ENCODE assay signal across 1 cellular context in the genomic region with DNA sequence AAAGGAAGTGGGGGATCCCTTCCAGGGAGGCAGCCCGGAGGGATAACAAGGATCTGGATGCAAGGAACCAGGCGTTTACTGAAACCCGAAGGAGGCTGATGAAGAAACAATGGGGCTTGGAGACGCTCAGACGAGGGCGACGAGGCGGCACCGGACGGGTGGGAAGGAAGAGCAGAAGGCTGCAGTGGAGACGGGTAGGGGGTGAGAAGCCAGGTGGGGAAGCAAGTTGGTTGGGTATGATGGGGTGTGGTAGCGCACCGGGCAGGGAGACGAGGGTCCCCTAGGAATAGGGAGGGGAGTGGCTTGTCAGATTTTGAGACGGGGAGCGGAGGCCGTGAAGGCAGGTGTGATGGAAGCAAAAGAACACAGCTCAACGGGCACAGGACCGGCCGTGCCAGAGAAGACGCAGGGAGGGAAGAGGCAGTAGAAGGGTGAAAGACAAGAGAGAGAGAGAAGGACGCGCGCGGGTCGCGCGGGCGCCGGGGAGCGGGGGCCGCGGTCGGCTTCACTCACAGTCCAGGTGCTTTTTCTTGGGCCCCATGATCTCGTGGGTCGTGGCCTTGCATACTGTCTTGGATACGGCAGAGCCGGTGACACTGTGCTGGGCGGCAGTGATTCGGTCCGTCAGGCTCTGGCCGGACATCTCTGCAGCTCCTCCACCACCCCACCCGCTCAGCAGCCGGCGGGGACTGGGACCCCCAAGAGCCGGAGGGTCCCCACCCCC.
TF ChIP-seq lines count a peak whose summit lies in the region.

No MANE protein-coding gene starts in this region.

TF ChIP-seq in K562, 482 proteins besides CTCF, POLR2A, EP300 and RAD21 (continued from another document and continues in another):
- TF ChIP-seq ETV5 (CRISPR knock-in tag; IDR thresholded peaks at IDR 0.05; ENCODE audit: low read depth): 0 out of 2 replicates have a peak, but pooled peaks have one; percentile 13
- TF ChIP-seq HEY1 (CRISPR knock-in tag; IDR thresholded peaks at IDR 0.05; ENCODE audit: borderline replicate concordance): no peak
- TF ChIP-seq, protein P1, sequence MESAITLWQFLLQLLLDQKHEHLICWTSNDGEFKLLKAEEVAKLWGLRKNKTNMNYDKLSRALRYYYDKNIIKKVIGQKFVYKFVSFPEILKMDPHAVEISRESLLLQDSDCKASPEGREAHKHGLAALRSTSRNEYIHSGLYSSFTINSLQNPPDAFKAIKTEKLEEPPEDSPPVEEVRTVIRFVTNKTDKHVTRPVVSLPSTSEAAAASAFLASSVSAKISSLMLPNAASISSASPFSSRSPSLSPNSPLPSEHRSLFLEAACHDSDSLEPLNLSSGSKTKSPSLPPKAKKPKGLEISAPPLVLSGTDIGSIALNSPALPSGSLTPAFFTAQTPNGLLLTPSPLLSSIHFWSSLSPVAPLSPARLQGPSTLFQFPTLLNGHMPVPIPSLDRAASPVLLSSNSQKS (CRISPR knock-in tag; IDR thresholded peaks at IDR 0.05): no peak
- peak; percentile 10; the same call in 1 of the 2 replicates for TF ChIP-seq ELF4 (CRISPR knock-in tag; IDR thresholded peaks at IDR 0.05)
- TF ChIP-seq, protein P2, sequence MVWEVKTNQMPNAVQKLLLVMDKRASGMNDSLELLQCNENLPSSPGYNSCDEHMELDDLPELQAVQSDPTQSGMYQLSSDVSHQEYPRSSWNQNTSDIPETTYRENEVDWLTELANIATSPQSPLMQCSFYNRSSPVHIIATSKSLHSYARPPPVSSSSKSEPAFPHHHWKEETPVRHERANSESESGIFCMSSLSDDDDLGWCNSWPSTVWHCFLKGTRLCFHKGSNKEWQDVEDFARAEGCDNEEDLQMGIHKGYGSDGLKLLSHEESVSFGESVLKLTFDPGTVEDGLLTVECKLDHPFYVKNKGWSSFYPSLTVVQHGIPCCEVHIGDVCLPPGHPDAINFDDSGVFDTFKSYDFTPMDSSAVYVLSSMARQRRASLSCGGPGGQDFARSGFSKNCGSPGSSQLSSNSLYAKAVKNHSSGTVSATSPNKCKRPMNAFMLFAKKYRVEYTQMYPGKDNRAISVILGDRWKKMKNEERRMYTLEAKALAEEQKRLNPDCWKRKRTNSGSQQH (CRISPR knock-in tag; IDR thresholded peaks at IDR 0.05): peak; percentile 86; the same call in 1 of the 2 replicates
- no peak for TF ChIP-seq MAFK (IDR thresholded peaks at IDR 0.05; ENCODE audit: low read length)
- TF ChIP-seq MTA3 (IDR thresholded peaks at IDR 0.05; ENCODE audit: borderline replicate concordance): 0 out of 2 replicates have a peak, but pooled peaks have one; percentile 24
- TF ChIP-seq RB1 (IDR thresholded peaks at IDR 0.05; ENCODE audit: low read depth): 0 out of 2 replicates have a peak, but pooled peaks have one; percentile 9
- TF ChIP-seq POLR2B (IDR thresholded peaks at IDR 0.05; ENCODE audit: low read depth, partially characterized antibody): peak; percentile 54
- TF ChIP-seq, protein P3, sequence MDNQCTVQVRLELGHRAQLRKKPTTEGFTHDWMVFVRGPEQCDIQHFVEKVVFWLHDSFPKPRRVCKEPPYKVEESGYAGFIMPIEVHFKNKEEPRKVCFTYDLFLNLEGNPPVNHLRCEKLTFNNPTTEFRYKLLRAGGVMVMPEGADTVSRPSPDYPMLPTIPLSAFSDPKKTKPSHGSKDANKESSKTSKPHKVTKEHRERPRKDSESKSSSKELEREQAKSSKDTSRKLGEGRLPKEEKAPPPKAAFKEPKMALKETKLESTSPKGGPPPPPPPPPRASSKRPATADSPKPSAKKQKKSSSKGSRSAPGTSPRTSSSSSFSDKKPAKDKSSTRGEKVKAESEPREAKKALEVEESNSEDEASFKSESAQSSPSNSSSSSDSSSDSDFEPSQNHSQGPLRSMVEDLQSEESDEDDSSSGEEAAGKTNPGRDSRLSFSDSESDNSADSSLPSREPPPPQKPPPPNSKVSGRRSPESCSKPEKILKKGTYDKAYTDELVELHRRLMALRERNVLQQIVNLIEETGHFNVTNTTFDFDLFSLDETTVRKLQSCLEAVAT (IDR thresholded peaks at IDR 0.05): peak; percentile 99
- no peak for TF ChIP-seq ZNF668 (CRISPR knock-in tag; IDR thresholded peaks at IDR 0.05)
- TF ChIP-seq KAT7 (CRISPR knock-in tag; IDR thresholded peaks at IDR 0.05; ENCODE audit: borderline replicate concordance): 0 out of 2 replicates have a peak, but pooled peaks have one; percentile 36
- TF ChIP-seq, protein P4, sequence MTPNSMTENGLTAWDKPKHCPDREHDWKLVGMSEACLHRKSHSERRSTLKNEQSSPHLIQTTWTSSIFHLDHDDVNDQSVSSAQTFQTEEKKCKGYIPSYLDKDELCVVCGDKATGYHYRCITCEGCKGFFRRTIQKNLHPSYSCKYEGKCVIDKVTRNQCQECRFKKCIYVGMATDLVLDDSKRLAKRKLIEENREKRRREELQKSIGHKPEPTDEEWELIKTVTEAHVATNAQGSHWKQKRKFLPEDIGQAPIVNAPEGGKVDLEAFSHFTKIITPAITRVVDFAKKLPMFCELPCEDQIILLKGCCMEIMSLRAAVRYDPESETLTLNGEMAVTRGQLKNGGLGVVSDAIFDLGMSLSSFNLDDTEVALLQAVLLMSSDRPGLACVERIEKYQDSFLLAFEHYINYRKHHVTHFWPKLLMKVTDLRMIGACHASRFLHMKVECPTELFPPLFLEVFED (CRISPR knock-in tag; conservative IDR thresholded peaks at IDR 0.05): 0 out of 2 replicates have a peak, but pooled peaks have one; percentile 29
- TF ChIP-seq, protein P5, sequence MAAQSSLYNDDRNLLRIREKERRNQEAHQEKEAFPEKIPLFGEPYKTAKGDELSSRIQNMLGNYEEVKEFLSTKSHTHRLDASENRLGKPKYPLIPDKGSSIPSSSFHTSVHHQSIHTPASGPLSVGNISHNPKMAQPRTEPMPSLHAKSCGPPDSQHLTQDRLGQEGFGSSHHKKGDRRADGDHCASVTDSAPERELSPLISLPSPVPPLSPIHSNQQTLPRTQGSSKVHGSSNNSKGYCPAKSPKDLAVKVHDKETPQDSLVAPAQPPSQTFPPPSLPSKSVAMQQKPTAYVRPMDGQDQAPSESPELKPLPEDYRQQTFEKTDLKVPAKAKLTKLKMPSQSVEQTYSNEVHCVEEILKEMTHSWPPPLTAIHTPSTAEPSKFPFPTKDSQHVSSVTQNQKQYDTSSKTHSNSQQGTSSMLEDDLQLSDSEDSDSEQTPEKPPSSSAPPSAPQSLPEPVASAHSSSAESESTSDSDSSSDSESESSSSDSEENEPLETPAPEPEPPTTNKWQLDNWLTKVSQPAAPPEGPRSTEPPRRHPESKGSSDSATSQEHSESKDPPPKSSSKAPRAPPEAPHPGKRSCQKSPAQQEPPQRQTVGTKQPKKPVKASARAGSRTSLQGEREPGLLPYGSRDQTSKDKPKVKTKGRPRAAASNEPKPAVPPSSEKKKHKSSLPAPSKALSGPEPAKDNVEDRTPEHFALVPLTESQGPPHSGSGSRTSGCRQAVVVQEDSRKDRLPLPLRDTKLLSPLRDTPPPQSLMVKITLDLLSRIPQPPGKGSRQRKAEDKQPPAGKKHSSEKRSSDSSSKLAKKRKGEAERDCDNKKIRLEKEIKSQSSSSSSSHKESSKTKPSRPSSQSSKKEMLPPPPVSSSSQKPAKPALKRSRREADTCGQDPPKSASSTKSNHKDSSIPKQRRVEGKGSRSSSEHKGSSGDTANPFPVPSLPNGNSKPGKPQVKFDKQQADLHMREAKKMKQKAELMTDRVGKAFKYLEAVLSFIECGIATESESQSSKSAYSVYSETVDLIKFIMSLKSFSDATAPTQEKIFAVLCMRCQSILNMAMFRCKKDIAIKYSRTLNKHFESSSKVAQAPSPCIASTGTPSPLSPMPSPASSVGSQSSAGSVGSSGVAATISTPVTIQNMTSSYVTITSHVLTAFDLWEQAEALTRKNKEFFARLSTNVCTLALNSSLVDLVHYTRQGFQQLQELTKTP (IDR thresholded peaks at IDR 0.05; ENCODE audit: low read depth in 1 of 2, partially characterized antibody in 2 of 2): peak; percentile 72 to 84
- TF ChIP-seq, protein P6, sequence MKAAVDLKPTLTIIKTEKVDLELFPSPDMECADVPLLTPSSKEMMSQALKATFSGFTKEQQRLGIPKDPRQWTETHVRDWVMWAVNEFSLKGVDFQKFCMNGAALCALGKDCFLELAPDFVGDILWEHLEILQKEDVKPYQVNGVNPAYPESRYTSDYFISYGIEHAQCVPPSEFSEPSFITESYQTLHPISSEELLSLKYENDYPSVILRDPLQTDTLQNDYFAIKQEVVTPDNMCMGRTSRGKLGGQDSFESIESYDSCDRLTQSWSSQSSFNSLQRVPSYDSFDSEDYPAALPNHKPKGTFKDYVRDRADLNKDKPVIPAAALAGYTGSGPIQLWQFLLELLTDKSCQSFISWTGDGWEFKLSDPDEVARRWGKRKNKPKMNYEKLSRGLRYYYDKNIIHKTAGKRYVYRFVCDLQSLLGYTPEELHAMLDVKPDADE (conservative IDR thresholded peaks at IDR 0.05; ENCODE audit: control insufficient read depth, low read depth, low read length): no peak
- TF ChIP-seq SIN3A (IDR thresholded peaks at IDR 0.05; ENCODE audit: borderline replicate concordance in 2 of 2, control insufficient read depth in 1 of 2, low read depth in 2 of 2, low read length in 2 of 2): peak; percentile 9 to 49; a peak in 1 of 4 replicates
- peak; percentile 29; the same call in 1 of the 2 replicates for TF ChIP-seq DPF2 (IDR thresholded peaks at IDR 0.05)
- TF ChIP-seq, protein P7, sequence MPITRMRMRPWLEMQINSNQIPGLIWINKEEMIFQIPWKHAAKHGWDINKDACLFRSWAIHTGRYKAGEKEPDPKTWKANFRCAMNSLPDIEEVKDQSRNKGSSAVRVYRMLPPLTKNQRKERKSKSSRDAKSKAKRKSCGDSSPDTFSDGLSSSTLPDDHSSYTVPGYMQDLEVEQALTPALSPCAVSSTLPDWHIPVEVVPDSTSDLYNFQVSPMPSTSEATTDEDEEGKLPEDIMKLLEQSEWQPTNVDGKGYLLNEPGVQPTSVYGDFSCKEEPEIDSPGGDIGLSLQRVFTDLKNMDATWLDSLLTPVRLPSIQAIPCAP (CRISPR knock-in tag; IDR thresholded peaks at IDR 0.05; ENCODE audit: borderline replicate concordance): no peak
- TF ChIP-seq SMAD4 (CRISPR knock-in tag; conservative IDR thresholded peaks at IDR 0.05): no peak
- peak; percentile 4 to 92; a peak in 2 of 4 replicates for TF ChIP-seq HDAC1 (IDR thresholded peaks at IDR 0.05)
- peak; percentile 90; the same call in 1 of the 2 replicates for TF ChIP-seq HDGF (IDR thresholded peaks at IDR 0.05)
- TF ChIP-seq SMARCC2 (IDR thresholded peaks at IDR 0.05; ENCODE audit: low read depth): no peak
- no peak for TF ChIP-seq ILF3 (IDR thresholded peaks at IDR 0.05; ENCODE audit: borderline replicate concordance)
- TF ChIP-seq, protein P8, sequence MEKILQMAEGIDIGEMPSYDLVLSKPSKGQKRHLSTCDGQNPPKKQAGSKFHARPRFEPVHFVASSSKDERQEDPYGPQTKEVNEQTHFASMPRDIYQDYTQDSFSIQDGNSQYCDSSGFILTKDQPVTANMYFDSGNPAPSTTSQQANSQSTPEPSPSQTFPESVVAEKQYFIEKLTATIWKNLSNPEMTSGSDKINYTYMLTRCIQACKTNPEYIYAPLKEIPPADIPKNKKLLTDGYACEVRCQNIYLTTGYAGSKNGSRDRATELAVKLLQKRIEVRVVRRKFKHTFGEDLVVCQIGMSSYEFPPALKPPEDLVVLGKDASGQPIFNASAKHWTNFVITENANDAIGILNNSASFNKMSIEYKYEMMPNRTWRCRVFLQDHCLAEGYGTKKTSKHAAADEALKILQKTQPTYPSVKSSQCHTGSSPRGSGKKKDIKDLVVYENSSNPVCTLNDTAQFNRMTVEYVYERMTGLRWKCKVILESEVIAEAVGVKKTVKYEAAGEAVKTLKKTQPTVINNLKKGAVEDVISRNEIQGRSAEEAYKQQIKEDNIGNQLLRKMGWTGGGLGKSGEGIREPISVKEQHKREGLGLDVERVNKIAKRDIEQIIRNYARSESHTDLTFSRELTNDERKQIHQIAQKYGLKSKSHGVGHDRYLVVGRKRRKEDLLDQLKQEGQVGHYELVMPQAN (IDR thresholded peaks at IDR 0.05; ENCODE audit: borderline replicate concordance): peak; percentile 89
- TF ChIP-seq, protein P9, sequence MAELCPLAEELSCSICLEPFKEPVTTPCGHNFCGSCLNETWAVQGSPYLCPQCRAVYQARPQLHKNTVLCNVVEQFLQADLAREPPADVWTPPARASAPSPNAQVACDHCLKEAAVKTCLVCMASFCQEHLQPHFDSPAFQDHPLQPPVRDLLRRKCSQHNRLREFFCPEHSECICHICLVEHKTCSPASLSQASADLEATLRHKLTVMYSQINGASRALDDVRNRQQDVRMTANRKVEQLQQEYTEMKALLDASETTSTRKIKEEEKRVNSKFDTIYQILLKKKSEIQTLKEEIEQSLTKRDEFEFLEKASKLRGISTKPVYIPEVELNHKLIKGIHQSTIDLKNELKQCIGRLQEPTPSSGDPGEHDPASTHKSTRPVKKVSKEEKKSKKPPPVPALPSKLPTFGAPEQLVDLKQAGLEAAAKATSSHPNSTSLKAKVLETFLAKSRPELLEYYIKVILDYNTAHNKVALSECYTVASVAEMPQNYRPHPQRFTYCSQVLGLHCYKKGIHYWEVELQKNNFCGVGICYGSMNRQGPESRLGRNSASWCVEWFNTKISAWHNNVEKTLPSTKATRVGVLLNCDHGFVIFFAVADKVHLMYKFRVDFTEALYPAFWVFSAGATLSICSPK (IDR thresholded peaks at IDR 0.05; ENCODE audit: borderline replicate concordance): no peak
- no peak for TF ChIP-seq E2F3 (CRISPR knock-in tag; IDR thresholded peaks at IDR 0.05)
- 0 out of 2 replicates have a peak, but pooled peaks have one; percentile 23 for TF ChIP-seq GATAD2A (IDR thresholded peaks at IDR 0.05)
- TF ChIP-seq LCOR (CRISPR knock-in tag; IDR thresholded peaks at IDR 0.05): no peak
